9 cellular contexts compared by ENCODE assay signal in genomic region chr16:2512920-2513404, GRCh38. TPM values are rescaled to one million over a fixed set of nuclear protein-coding genes. Genes with fewer than 3 reads are reported as not detected.
DNase-seq lines count a peak whose midpoint lies in the region; ATAC-seq, FAIRE-seq and TF ChIP-seq lines count a peak whose summit lies in the region.
"Had no signal": no experiment of that assay in that cellular context is flagged by ENCODE, and none has a peak within 500 bp of the region (broad histone marks: within the 10 kb centered on the region; RNA-seq: fewer than 3 reads in every experiment).

No MANE protein-coding gene starts in this region.

- H3K9ac ChIP-seq in OCI-LY1 (ENCODE audit: low read length): peak overlapping the region; percentile 71

- no peak for TF ChIP-seq POLR2A in H54 (IDR thresholded peaks at IDR 0.05; ENCODE audit: low read depth, low read length)

- peak; percentile 54 for DNase-seq in activated CD8-positive, alpha-beta memory T cell treated with anti-CD3 and anti-CD28 coated beads, Interleukin-2, amount 10 ng/mL, durations not matched to agents 7 days and 5 days
- no peak for DNase-seq in activated CD8-positive, alpha-beta memory T cell treated with anti-CD3 and anti-CD28 coated beads for 24 hours
- DNase-seq in effector memory CD4-positive, alpha-beta T cell: no peak
- DNase-seq in nephron progenitor cell: no peak
- DNase-seq in H54 (ENCODE audit: insufficient read length, low spot score): no peak
- no peak for DNase-seq in NCI-H2029 treated with DMSO at 0.1 percent for 48 hours (lab: John Stamatoyannopoulos, UW)

- peak overlapping the region; percentile 75 for H3K4me3 ChIP-seq in OCI-LY1 (ENCODE audit: low read depth, low read length, poor library complexity, severe bottlenecking)
- H3K4me3 ChIP-seq in effector memory CD4-positive, alpha-beta T cell (ENCODE audit: insufficient read depth, low read depth, low read length, poor library complexity, severe bottlenecking): peak overlapping the region; percentile 95

- peaks cover 41% of the 10 kb centered on the region for H3K4me1 ChIP-seq in OCI-LY1 (ENCODE audit: insufficient read depth, low read length, severe bottlenecking)
- H3K4me1 ChIP-seq in effector memory CD4-positive, alpha-beta T cell (ENCODE audit: control insufficient read depth, insufficient read depth, low read length, poor library complexity, severe bottlenecking): peaks cover 34% of the 10 kb centered on the region

- H3K27ac ChIP-seq in OCI-LY1 (ENCODE audit: low read depth, low read length, poor library complexity, severe bottlenecking): peak overlapping the region; percentile 77
- peak overlapping the region; percentile 31 for H3K27ac ChIP-seq in effector memory CD4-positive, alpha-beta T cell (ENCODE audit: insufficient read depth, low read length, poor library complexity, severe bottlenecking)

- peaks cover 48% of the 10 kb centered on the region for H3K4me1 Mint-ChIP-seq in activated CD8-positive, alpha-beta memory T cell treated with anti-CD3 and anti-CD28 coated beads, Interleukin-2, amount 10 ng/mL, durations not matched to agents 7 days and 5 days
- H3K4me1 Mint-ChIP-seq in nephron progenitor cell: peaks cover 70% of the 10 kb centered on the region

- H3K27ac Mint-ChIP-seq in activated CD8-positive, alpha-beta memory T cell treated with anti-CD3 and anti-CD28 coated beads, Interleukin-2, amount 10 ng/mL, durations not matched to agents 7 days and 5 days: peak overlapping the region; percentile 84
- peak overlapping the region; percentile 98 for H3K27ac Mint-ChIP-seq in nephron progenitor cell

- H3K9me3 Mint-ChIP-seq in activated CD8-positive, alpha-beta memory T cell treated with anti-CD3 and anti-CD28 coated beads, Interleukin-2, amount 10 ng/mL, durations not matched to agents 7 days and 5 days (ENCODE audit: low read depth): no peaks in the 10 kb centered on the region
- H3K9me3 Mint-ChIP-seq in nephron progenitor cell: no peaks in the 10 kb centered on the region

- no peaks in the 10 kb centered on the region for H3K36me3 ChIP-seq in OCI-LY1 (ENCODE audit: insufficient read depth, low read length)
- no peaks in the 10 kb centered on the region for H3K36me3 ChIP-seq in effector memory CD4-positive, alpha-beta T cell (ENCODE audit: control insufficient read depth, insufficient read depth, low read length)

- H3K79me2 ChIP-seq in OCI-LY1 (ENCODE audit: insufficient read depth, low read length): peaks cover 32% of the 10 kb centered on the region

- H3K9me3 ChIP-seq in OCI-LY1 (ENCODE audit: low read length): no peaks in the 10 kb centered on the region
- no peaks in the 10 kb centered on the region for H3K9me3 ChIP-seq in effector memory CD4-positive, alpha-beta T cell (ENCODE audit: control insufficient read depth, low read length)

- H3K9me2 ChIP-seq in OCI-LY1 (ENCODE audit: low read depth, low read length): no peaks in the 10 kb centered on the region

- H3K4me3 Mint-ChIP-seq in activated CD8-positive, alpha-beta memory T cell treated with anti-CD3 and anti-CD28 coated beads, Interleukin-2, amount 10 ng/mL, durations not matched to agents 7 days and 5 days: peak overlapping the region; percentile 85
- H3K4me3 Mint-ChIP-seq in nephron progenitor cell: peak overlapping the region; percentile 86

- CTCF ChIA-PET in activated CD8-positive, alpha-beta memory T cell treated with anti-CD3 and anti-CD28 coated beads, Interleukin-2, amount 10 ng/mL, durations not matched to agents 7 days and 5 days (lab: Charles Lee): interaction anchor here (0.6 to 2.4 kb wide), 6 partner anchors 12 to 414 kb away, joined by 3 to 13 read pairs (median 3); partner anchors contain the start of gene CCNF

- no peaks in the 10 kb centered on the region for H3K27me3 Mint-ChIP-seq in activated CD8-positive, alpha-beta memory T cell treated with anti-CD3 and anti-CD28 coated beads, Interleukin-2, amount 10 ng/mL, durations not matched to agents 7 days and 5 days
- peaks cover 16% of the 10 kb centered on the region for H3K27me3 Mint-ChIP-seq in nephron progenitor cell (ENCODE audit: low read depth, poor library complexity)

- H3K36me3 Mint-ChIP-seq in activated CD8-positive, alpha-beta memory T cell treated with anti-CD3 and anti-CD28 coated beads, Interleukin-2, amount 10 ng/mL, durations not matched to agents 7 days and 5 days: peaks cover 4% of the 10 kb centered on the region
- peaks cover 6% of the 10 kb centered on the region for H3K36me3 Mint-ChIP-seq in nephron progenitor cell (ENCODE audit: low read depth)

- peak; percentile 59 for TF ChIP-seq CTCF in OCI-LY1 (IDR thresholded peaks at IDR 0.05; ENCODE audit: low read length)
- no peak for TF ChIP-seq CTCF in nephron progenitor cell (IDR thresholded peaks at IDR 0.05)

- no peak for FAIRE-seq in H54 (lab: Jason Lieb, UNC)
- FAIRE-seq: colon had no signal

- peak overlapping the region; percentile 92 for H3K4me2 ChIP-seq in OCI-LY1 (ENCODE audit: low read length)

- H3K27me3 ChIP-seq in OCI-LY1 (ENCODE audit: insufficient read depth, low read length): no peaks in the 10 kb centered on the region
- H3K27me3 ChIP-seq in effector memory CD4-positive, alpha-beta T cell (replicated peaks; ENCODE audit: control insufficient read depth, insufficient read depth, low read length, poor library complexity, severe bottlenecking): no peaks in the 10 kb centered on the region

- no peaks in the 10 kb centered on the region for H4K20me1 ChIP-seq in OCI-LY1 (ENCODE audit: insufficient read depth, low read length)

- no peaks in the 10 kb centered on the region for H3F3A ChIP-seq in OCI-LY1 (ENCODE audit: insufficient read depth, low read length)

- ATAC-seq in activated CD8-positive, alpha-beta memory T cell treated with anti-CD3 and anti-CD28 coated beads, Interleukin-2, amount 10 ng/mL, durations not matched to agents 7 days and 5 days: no peak
- no peak for ATAC-seq in HG02610 (IDR thresholded peaks at IDR 0.05; ENCODE audit: unreplicated experiment)

- H2AFZ ChIP-seq in OCI-LY1 (ENCODE audit: low read length): peak overlapping the region; percentile 93; the same call in 1 of the 2 replicates

RNA-seq across cellular contexts. Expression of gene ATP6V0C, which starts 0.8 kb away (rescaled TPM):
- 100 to 1,000 TPM; 104 to 121 TPM for total RNA-seq in activated CD8-positive, alpha-beta memory T cell treated with anti-CD3 and anti-CD28 coated beads, Interleukin-2, amount 10 ng/mL, durations not matched to agents 7 days and 5 days

RNA-seq across cellular contexts. Expression of gene AMDHD2, which starts 7.2 kb away (rescaled TPM):
- 10 to 100 TPM; 52.5 to 54.2 TPM for total RNA-seq in activated CD8-positive, alpha-beta memory T cell treated with anti-CD3 and anti-CD28 coated beads, Interleukin-2, amount 10 ng/mL, durations not matched to agents 7 days and 5 days

RNA-seq across cellular contexts. Expression of gene CEMP1, which starts 18.2 kb away (rescaled TPM):
- not detected for total RNA-seq in activated CD8-positive, alpha-beta memory T cell treated with anti-CD3 and anti-CD28 coated beads, Interleukin-2, amount 10 ng/mL, durations not matched to agents 7 days and 5 days

RNA-seq across cellular contexts. Expression of gene PDPK1, which starts 24.9 kb away (rescaled TPM):
- 10 to 100 TPM; 40.3 to 45.1 TPM for total RNA-seq in activated CD8-positive, alpha-beta memory T cell treated with anti-CD3 and anti-CD28 coated beads, Interleukin-2, amount 10 ng/mL, durations not matched to agents 7 days and 5 days

RNA-seq across cellular contexts. Expression of gene TBC1D24, which starts 38.0 kb away (rescaled TPM):
- 10 to 100 TPM; 18.7 to 23.3 TPM for total RNA-seq in activated CD8-positive, alpha-beta memory T cell treated with anti-CD3 and anti-CD28 coated beads, Interleukin-2, amount 10 ng/mL, durations not matched to agents 7 days and 5 days
